Comparison of ENCODE assay signal across 8 cellular contexts in genomic region chr5:158695595-158696330, GRCh38.
DNase-seq lines count a peak whose midpoint lies in the region; ATAC-seq and TF ChIP-seq lines count a peak whose summit lies in the region.

No MANE protein-coding gene starts in this region.

- BruUV-seq in Calu3 (replicated peaks; lab: Mats Ljungman, UMichigan), result no TSS peak

- no peak overlapping the region for H2AFZ ChIP-seq in OCI-LY3 (ENCODE audit: low read depth, low read length)

- H3K27me3 ChIP-seq in OCI-LY3 (ENCODE audit: low read depth, low read length), result no peaks in the 10 kb centered on the region

- no peak overlapping the region for H3K4me3 ChIP-seq in OCI-LY3 (ENCODE audit: low read length)

- H3K9ac ChIP-seq in OCI-LY3 (ENCODE audit: low read length), result no peak overlapping the region; the same call in 1 of the 2 replicates

- H3K4me1 Mint-ChIP-seq in Calu3 (ENCODE audit: low read depth, unreplicated experiment) (no peaks in the 10 kb centered on the region), nephron progenitor cell (peaks cover 56% of the 10 kb centered on the region)
- peaks cover 6% of the 10 kb centered on the region for H3K4me1 Mint-ChIP-seq in stimulated activated naive CD8-positive, alpha-beta T cell treated with anti-CD3 and anti-CD28 coated beads, Interleukin-15, amount 100 ng/mL, for 72 hours

- H3K9me3 Mint-ChIP-seq in Calu3 (ENCODE audit: low read depth, unreplicated experiment) (no peaks in the 10 kb centered on the region), nephron progenitor cell (no peaks in the 10 kb centered on the region)
- no peaks in the 10 kb centered on the region for H3K9me3 Mint-ChIP-seq in stimulated activated naive CD8-positive, alpha-beta T cell treated with anti-CD3 and anti-CD28 coated beads, Interleukin-15, amount 100 ng/mL, for 72 hours

- H3K79me2 ChIP-seq in OCI-LY3 (ENCODE audit: low read length), result no peaks in the 10 kb centered on the region

- peak overlapping the region; percentile 46 for H3K4me2 ChIP-seq in OCI-LY3 (ENCODE audit: low read length)

- no peak overlapping the region for H3K27ac Mint-ChIP-seq in Calu3 (ENCODE audit: unreplicated experiment)
- no peak overlapping the region for H3K27ac Mint-ChIP-seq in nephron progenitor cell
- H3K27ac Mint-ChIP-seq in stimulated activated naive CD8-positive, alpha-beta T cell treated with anti-CD3 and anti-CD28 coated beads, Interleukin-15, amount 100 ng/mL, for 72 hours, result no peak overlapping the region

- CTCF ChIA-PET in Calu3 (lab: Charles Lee), result interaction anchor here (0.6 to 4.6 kb wide), 11 partner anchors 29 to 941 kb away, joined by 3 to 108 read pairs (median 4); no protein-coding TSS in a partner anchor

- H3K4me3 Mint-ChIP-seq in Calu3 (ENCODE audit: low read depth, unreplicated experiment), result no peak overlapping the region
- peak overlapping the region; percentile 58 for H3K4me3 Mint-ChIP-seq in nephron progenitor cell
- H3K4me3 Mint-ChIP-seq in stimulated activated naive CD8-positive, alpha-beta T cell treated with anti-CD3 and anti-CD28 coated beads, Interleukin-15, amount 100 ng/mL, for 72 hours, result peak overlapping the region in 1 of 2 donors; percentile 25

- peak overlapping the region; percentile 31 for H3K27ac ChIP-seq in OCI-LY3 (ENCODE audit: low read length)

- H3K4me1 ChIP-seq in OCI-LY3 (ENCODE audit: low read length), result peaks cover 22% of the 10 kb centered on the region

- TF ChIP-seq CTCF in Calu3 (IDR thresholded peaks at IDR 0.05; ENCODE audit: unreplicated experiment) (peak; percentile 97), GM20000 (IDR thresholded peaks at IDR 0.05; ENCODE audit: extremely low read depth, missing control alignments) (peak; percentile 87), OCI-LY3 (IDR thresholded peaks at IDR 0.05; ENCODE audit: low read depth, low read length) (peak; percentile 90), nephron progenitor cell (IDR thresholded peaks at IDR 0.05) (peak; percentile 96)

- DNase-seq in Calu3 (peak; percentile 79), GM20000 (ENCODE audit: low spot score) (peak; percentile 68), HK-2 (ENCODE audit: unreplicated experiment) (peak; percentile 51), activated T-cell treated with anti-CD3 and anti-CD28 coated beads for 48 hours (ENCODE audit: low read depth) (peak; percentile 47), fibroblast of gingiva (ENCODE audit: low read depth) (peak; percentile 94), nephron progenitor cell (peak; percentile 84)
- DNase-seq in stimulated activated naive CD8-positive, alpha-beta T cell treated with anti-CD3 and anti-CD28 coated beads, Interleukin-15, amount 100 ng/mL, for 72 hours, result peak; percentile 54 to 59

- H4K20me1 ChIP-seq in OCI-LY3 (ENCODE audit: insufficient read depth, low read length), result no peaks in the 10 kb centered on the region

- intact Hi-C loops in Calu3 (cut with micrococcal nuclease; ENCODE audit: unreplicated experiment), result loop anchor here (1.0 to 5.0 kb wide), 5 partner anchors 182 to 518 kb away; no protein-coding TSS in a partner anchor

- H3K9me3 ChIP-seq in OCI-LY3 (ENCODE audit: insufficient read depth, low read length), result no peaks in the 10 kb centered on the region

- H3K27me3 Mint-ChIP-seq in Calu3 (ENCODE audit: unreplicated experiment) (peaks cover 55% of the 10 kb centered on the region), nephron progenitor cell (ENCODE audit: low read depth, poor library complexity) (peaks cover 24% of the 10 kb centered on the region)
- no peaks in the 10 kb centered on the region for H3K27me3 Mint-ChIP-seq in stimulated activated naive CD8-positive, alpha-beta T cell treated with anti-CD3 and anti-CD28 coated beads, Interleukin-15, amount 100 ng/mL, for 72 hours

- H3K36me3 ChIP-seq in OCI-LY3 (replicated peaks; ENCODE audit: low read depth, low read length), result no peaks in the 10 kb centered on the region

- peak; percentile 81 for ATAC-seq in stimulated activated naive CD8-positive, alpha-beta T cell treated with anti-CD3 and anti-CD28 coated beads, Interleukin-15, amount 100 ng/mL, for 72 hours

- H3K36me3 Mint-ChIP-seq in Calu3 (ENCODE audit: insufficient read depth, unreplicated experiment) (no peaks in the 10 kb centered on the region), nephron progenitor cell (ENCODE audit: low read depth) (no peaks in the 10 kb centered on the region)
